ENCODE assay signal across 13 cellular contexts in the genomic region with DNA sequence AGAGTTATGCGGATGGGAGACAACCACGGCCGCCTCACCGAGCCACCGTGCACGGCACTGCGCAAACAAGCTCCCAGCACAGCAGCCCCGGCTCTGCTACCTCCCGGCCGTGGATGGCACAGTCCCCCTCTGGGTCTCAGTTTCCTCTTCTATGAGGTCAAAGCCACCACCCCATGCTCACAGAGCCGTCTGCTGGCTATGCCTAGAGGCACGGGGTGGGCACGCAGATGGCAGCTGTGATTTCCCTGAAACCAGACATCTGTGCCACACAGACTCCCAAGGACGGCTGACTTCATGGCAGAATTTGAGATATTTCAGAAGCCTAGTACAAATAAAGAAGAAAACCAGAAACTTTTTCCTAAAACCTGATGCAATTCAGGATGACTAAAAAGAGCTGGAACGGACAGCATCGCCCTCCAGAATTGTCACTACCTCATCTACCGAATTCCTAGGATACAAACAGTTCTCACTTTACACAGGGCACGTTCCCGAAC.
DNase-seq lines count a peak whose midpoint lies in the region; ATAC-seq and TF ChIP-seq lines count a peak whose summit lies in the region.
"Had no signal": no experiment of that assay in that cellular context is flagged by ENCODE, and none has a peak within 500 bp of the region (broad histone marks: within the 10 kb centered on the region; RNA-seq: fewer than 3 reads in every experiment).

No MANE protein-coding gene starts in this region.

- peaks cover 0 to 8% (median 0%) of the 10 kb centered on the region in 11 experiments; a peak in 2 of 22 replicates for H4K20me1 ChIP-seq in BLaER1 treated with 17β-estradiol and CSF1 and Interleukin-3, amounts not matched to agents 10 nM and 100 nM

- no peak for TF ChIP-seq CTCF in activated B cell treated with CpG ODN at 0.5 μM for 24 hours (IDR thresholded peaks at IDR 0.05)
- TF ChIP-seq CTCF in glutamatergic neuron (IDR thresholded peaks at IDR 0.05; ENCODE audit: partially characterized antibody, unreplicated experiment): no peak

- H3K27ac ChIP-seq in BLaER1 treated with 17β-estradiol and CSF1 and Interleukin-3, amounts not matched to agents 10 nM and 100 nM: peak overlapping the region; percentile 38 to 88 (median 77); a peak in 21 of 22 replicates
- H3K27ac ChIP-seq in skin epidermis: peak overlapping the region in 17 of 21 experiments; percentile 22 to 92 (median 81)

- in situ Hi-C loops in KBM-7 (cut with MboI; ENCODE audit: low pct_unique_long_range_greater_than_20kb, low sequenced_read_pairs): no loop called here

- H3K4me3 Mint-ChIP-seq in activated B cell treated with CpG ODN at 0.5 μM for 24 hours (no peak overlapping the region), glutamatergic neuron (ENCODE audit: unreplicated experiment) (peak overlapping the region; percentile 45)
- H3K4me3 Mint-ChIP-seq: activated T-cell treated with anti-CD3 and anti-CD28 coated beads, Interleukin-2, amount 50 U/mL, for 4 hours had no signal

- peaks cover 6 to 75% (median 42%) of the 10 kb centered on the region in 11 experiments; a peak in 21 of 22 replicates for H3K36me3 ChIP-seq in BLaER1 treated with 17β-estradiol and CSF1 and Interleukin-3, amounts not matched to agents 10 nM and 100 nM
- H3K36me3 ChIP-seq: BE2C had no signal

- CTCF ChIA-PET in activated B cell treated with CpG ODN at 0.5 μM for 24 hours (lab: Charles Lee): interaction anchor here (1.6 kb wide), 1 partner anchor 12 kb away, joined by 5 read pairs; no protein-coding TSS in a partner anchor

- H3K27ac Mint-ChIP-seq in activated B cell treated with CpG ODN at 0.5 μM for 24 hours (peak overlapping the region; percentile 41), glutamatergic neuron (ENCODE audit: unreplicated experiment) (peak overlapping the region; percentile 95)

- peaks cover 0 to 14% (median 6%) of the 10 kb centered on the region in 11 experiments; a peak in 12 of 22 replicates for H3K9me3 ChIP-seq in BLaER1 treated with 17β-estradiol and CSF1 and Interleukin-3, amounts not matched to agents 10 nM and 100 nM (replicated peaks in 1 of 11)
- H3K9me3 ChIP-seq: BE2C had no signal

- POLR2A ChIA-PET in activated B cell treated with CpG ODN at 0.5 μM for 24 hours (lab: Charles Lee): interaction anchor here (1.9 kb wide), 1 partner anchor 50 kb away, joined by 7 read pairs; no protein-coding TSS in a partner anchor

- H3K9me3 Mint-ChIP-seq in activated B cell treated with CpG ODN at 0.5 μM for 24 hours (no peaks in the 10 kb centered on the region), glutamatergic neuron (ENCODE audit: unreplicated experiment) (peaks cover 18% of the 10 kb centered on the region)
- H3K9me3 Mint-ChIP-seq: activated T-cell treated with anti-CD3 and anti-CD28 coated beads, Interleukin-2, amount 50 U/mL, for 4 hours; naive thymus-derived CD8-positive, alpha-beta T cell had no signal

- H3K4me1 Mint-ChIP-seq in activated B cell treated with CpG ODN at 0.5 μM for 24 hours: peaks cover 41% of the 10 kb centered on the region
- H3K4me1 Mint-ChIP-seq in glutamatergic neuron (ENCODE audit: low read depth, unreplicated experiment): peaks cover 51% of the 10 kb centered on the region

- no peak for ATAC-seq in activated B cell treated with CpG ODN at 0.5 μM for 24 hours (ENCODE audit: low read depth)
- ATAC-seq: activated T-cell treated with anti-CD3 and anti-CD28 coated beads, Interleukin-2, amount 50 U/mL, for 4 hours; naive thymus-derived CD8-positive, alpha-beta T cell had no signal

- intact Hi-C loops in activated B cell treated with CpG ODN at 0.5 μM for 24 hours (cut with micrococcal nuclease): no loop called here

- H3K36me3 Mint-ChIP-seq in activated B cell treated with CpG ODN at 0.5 μM for 24 hours (ENCODE audit: low read depth) (peaks cover 60% of the 10 kb centered on the region), glutamatergic neuron (ENCODE audit: unreplicated experiment) (no peaks in the 10 kb centered on the region)

- peak overlapping the region in 10 of 11 experiments; percentile 6 to 64 (median 46); a peak in 16 of 22 replicates for H3K9ac ChIP-seq in BLaER1 treated with 17β-estradiol and CSF1 and Interleukin-3, amounts not matched to agents 10 nM and 100 nM

- H3K4me1 ChIP-seq in BLaER1 treated with 17β-estradiol and CSF1 and Interleukin-3, amounts not matched to agents 10 nM and 100 nM: peaks cover 47 to 86% (median 74%) of the 10 kb centered on the region in 10 experiments

- H3K27me3 Mint-ChIP-seq in activated B cell treated with CpG ODN at 0.5 μM for 24 hours (no peaks in the 10 kb centered on the region), glutamatergic neuron (ENCODE audit: unreplicated experiment) (peaks cover 11% of the 10 kb centered on the region)
- H3K27me3 Mint-ChIP-seq: naive thymus-derived CD8-positive, alpha-beta T cell had no signal

- no peak overlapping the region for H3K4me3 ChIP-seq in BLaER1 treated with 17β-estradiol and CSF1 and Interleukin-3, amounts not matched to agents 10 nM and 100 nM
- H3K4me3 ChIP-seq in skin epidermis: no peak overlapping the region

- no peaks in the 10 kb centered on the region for H3K27me3 ChIP-seq in BLaER1 treated with 17β-estradiol and CSF1 and Interleukin-3, amounts not matched to agents 10 nM and 100 nM
- H3K27me3 ChIP-seq: BE2C had no signal

- DNase-seq in activated B cell treated with CpG ODN at 0.5 μM for 24 hours (no peak), glutamatergic neuron (no peak), NOMO-1 treated with DMSO at 0.1 percent for 48 hours (lab: John Stamatoyannopoulos, UW; ENCODE audit: unreplicated experiment) (no peak), KBM-7 (no peak), NCI-H2227 treated with DMSO at 0.1 percent for 48 hours (lab: John Stamatoyannopoulos, UW) (no peak)
- DNase-seq in activated CD4-positive, alpha-beta T cell treated with anti-CD3 and anti-CD28 coated beads, Interleukin-2, amount 50 U/mL, for 48 hours: no peak
- DNase-seq: activated CD4-positive, CD25-positive, alpha-beta regulatory T cell; activated T-cell treated with anti-CD3 and anti-CD28 coated beads, Interleukin-2, amount 50 U/mL, for 4 hours; naive thymus-derived CD8-positive, alpha-beta T cell; NCI-H1417 treated with DMSO at 0.1 percent for 48 hours had no signal

- H3K4me2 ChIP-seq in BLaER1 treated with 17β-estradiol and CSF1 and Interleukin-3, amounts not matched to agents 10 nM and 100 nM: peak overlapping the region; percentile 59 to 92 (median 81)
